In genomic region chr15:51313644-51314280, GRCh38 we compare ENCODE assay signal across 1 cellular context.
A peak's percentile ranks its signal among the peaks of the same experiment; 100 is the strongest.
TF ChIP-seq lines count a peak whose summit lies in the region.

No MANE protein-coding gene starts in this region.

TF ChIP-seq in HepG2, 621 proteins besides CTCF, POLR2A, EP300 and RAD21 (continued from another document and continues in another):
- TF ChIP-seq HNF1B (CRISPR knock-in tag; IDR thresholded peaks at IDR 0.05): peak; percentile 88; the same call in 1 of the 2 replicates
- TF ChIP-seq GATAD1 (CRISPR knock-in tag; IDR thresholded peaks at IDR 0.05): peak; percentile 42; the same call in 1 of the 2 replicates
- peak; percentile 67 for TF ChIP-seq YEATS4 (CRISPR knock-in tag; IDR thresholded peaks at IDR 0.05; ENCODE audit: borderline replicate concordance)
- no peak for TF ChIP-seq KDM5B (CRISPR knock-in tag; IDR thresholded peaks at IDR 0.05; ENCODE audit: borderline replicate concordance)
- no peak for TF ChIP-seq RFXANK (CRISPR knock-in tag; IDR thresholded peaks at IDR 0.05)
- peak; percentile 40; the same call in 1 of the 2 replicates for TF ChIP-seq RERE (CRISPR knock-in tag; IDR thresholded peaks at IDR 0.05; ENCODE audit: low read depth)
- peak; percentile 87 for TF ChIP-seq TARDBP (CRISPR knock-in tag; IDR thresholded peaks at IDR 0.05)
- no peak for TF ChIP-seq ZNF484 (CRISPR knock-in tag; IDR thresholded peaks at IDR 0.05; ENCODE audit: borderline replicate concordance, low read depth)
- TF ChIP-seq HES4 (CRISPR knock-in tag; IDR thresholded peaks at IDR 0.05; ENCODE audit: borderline replicate concordance): peak; percentile 25; the same call in 1 of the 2 replicates
- TF ChIP-seq PAXIP1 (CRISPR knock-in tag; conservative IDR thresholded peaks at IDR 0.05): peak; percentile 90
- TF ChIP-seq FOXP1 (IDR thresholded peaks at IDR 0.05): peak; percentile 57; the same call in 1 of the 2 replicates
- peak; percentile 73 for TF ChIP-seq FOXP1 (CRISPR knock-in tag; IDR thresholded peaks at IDR 0.05)
- TF ChIP-seq ATF4 (CRISPR knock-in tag; IDR thresholded peaks at IDR 0.05): peak in 1 of 2 experiments; percentile 47; a peak in 2 of 4 replicates
- 0 out of 2 replicates have a peak, but pooled peaks have one; percentile 41 for TF ChIP-seq ATF5 (CRISPR knock-in tag; IDR thresholded peaks at IDR 0.05; ENCODE audit: low read depth)
- TF ChIP-seq ZBTB14 (CRISPR knock-in tag; IDR thresholded peaks at IDR 0.05): no peak
- peak; percentile 79 for TF ChIP-seq SOX5 (CRISPR knock-in tag; IDR thresholded peaks at IDR 0.05; ENCODE audit: borderline replicate concordance)
- no peak; the same call in 1 of the 2 replicates for TF ChIP-seq MED13 (CRISPR knock-in tag; IDR thresholded peaks at IDR 0.05)
- peak; percentile 75; the same call in 1 of the 2 replicates for TF ChIP-seq MEIS2 (CRISPR knock-in tag; IDR thresholded peaks at IDR 0.05)
- TF ChIP-seq MLLT10 (CRISPR knock-in tag; IDR thresholded peaks at IDR 0.05): no peak
- TF ChIP-seq THRA (CRISPR knock-in tag; IDR thresholded peaks at IDR 0.05; ENCODE audit: borderline replicate concordance): peak; percentile 67
- TF ChIP-seq ZMYM3 (CRISPR knock-in tag; IDR thresholded peaks at IDR 0.05): peak; percentile 99
- peak; percentile 22; the same call in 1 of the 2 replicates for TF ChIP-seq ZNF772 (CRISPR knock-in tag; IDR thresholded peaks at IDR 0.05)
- TF ChIP-seq WIZ (CRISPR knock-in tag; IDR thresholded peaks at IDR 0.05): no peak
- no peak for TF ChIP-seq BRD4 (CRISPR knock-in tag; IDR thresholded peaks at IDR 0.05)
- TF ChIP-seq POGZ (CRISPR knock-in tag; IDR thresholded peaks at IDR 0.05): peak; percentile 87
- TF ChIP-seq FOXO1 (CRISPR knock-in tag; IDR thresholded peaks at IDR 0.05): peak; percentile 93
- no peak for TF ChIP-seq ZKSCAN8 (CRISPR knock-in tag; IDR thresholded peaks at IDR 0.05; ENCODE audit: borderline replicate concordance)
- TF ChIP-seq HDAC2 (CRISPR knock-in tag; IDR thresholded peaks at IDR 0.05): peak; percentile 93
- TF ChIP-seq CEBPB (IDR thresholded peaks at IDR 0.05; ENCODE audit: borderline replicate concordance, low read depth, low read length): peak; percentile 54; the same call in 1 of the 2 replicates
- peak; percentile 48; the same call in 1 of the 2 replicates for TF ChIP-seq PPARG (CRISPR knock-in tag; conservative IDR thresholded peaks at IDR 0.05)
- TF ChIP-seq ZNF629 (CRISPR knock-in tag; conservative IDR thresholded peaks at IDR 0.05): peak; percentile 39; the same call in 1 of the 2 replicates
- TF ChIP-seq ZNF430 (CRISPR knock-in tag; IDR thresholded peaks at IDR 0.05): peak; percentile 66; the same call in 1 of the 2 replicates
- peak; percentile 36; the same call in 1 of the 2 replicates for TF ChIP-seq ZNF619 (CRISPR knock-in tag; IDR thresholded peaks at IDR 0.05)
- TF ChIP-seq ZNF263 (CRISPR knock-in tag; IDR thresholded peaks at IDR 0.05): no peak
- peak; percentile 53; the same call in 1 of the 2 replicates for TF ChIP-seq HDAC1 (CRISPR knock-in tag; IDR thresholded peaks at IDR 0.05)
- no peak for TF ChIP-seq MED8 (CRISPR knock-in tag; IDR thresholded peaks at IDR 0.05; ENCODE audit: insufficient replicate concordance)
- no peak for TF ChIP-seq KLF11 (CRISPR knock-in tag; IDR thresholded peaks at IDR 0.05)
- TF ChIP-seq FOXK1 (CRISPR knock-in tag; IDR thresholded peaks at IDR 0.05; ENCODE audit: borderline replicate concordance, low read depth): peak; percentile 64; the same call in 1 of the 2 replicates
- peak; percentile 51; the same call in 1 of the 2 replicates for TF ChIP-seq HNF4G (IDR thresholded peaks at IDR 0.05; ENCODE audit: borderline replicate concordance, low read depth, low read length)
- no peak for TF ChIP-seq HNF4G (CRISPR knock-in tag; IDR thresholded peaks at IDR 0.05; ENCODE audit: borderline replicate concordance, low read depth)
- no peak for TF ChIP-seq HNRNPK (IDR thresholded peaks at IDR 0.05; ENCODE audit: low read depth, low read length, poor library complexity, severe bottlenecking)
- TF ChIP-seq RNF2 (conservative IDR thresholded peaks at IDR 0.05; ENCODE audit: low read depth): no peak
- peak; percentile 30; the same call in 1 of the 2 replicates for TF ChIP-seq GMEB1 (CRISPR knock-in tag; IDR thresholded peaks at IDR 0.05; ENCODE audit: borderline replicate concordance)
- TF ChIP-seq NFKB2 (CRISPR knock-in tag; IDR thresholded peaks at IDR 0.05; ENCODE audit: borderline replicate concordance): no peak
- peak; percentile 80 for TF ChIP-seq DPF2 (CRISPR knock-in tag; IDR thresholded peaks at IDR 0.05; ENCODE audit: borderline replicate concordance, low read depth)
- TF ChIP-seq ATF2 (CRISPR knock-in tag; IDR thresholded peaks at IDR 0.05): peak; percentile 71; the same call in 1 of the 2 replicates
- no peak for TF ChIP-seq ZNF10 (CRISPR knock-in tag; IDR thresholded peaks at IDR 0.05; ENCODE audit: borderline replicate concordance, low read depth)
- no peak for TF ChIP-seq ZSCAN21 (CRISPR knock-in tag; IDR thresholded peaks at IDR 0.05; ENCODE audit: borderline replicate concordance)
- TF ChIP-seq ADNP (CRISPR knock-in tag; IDR thresholded peaks at IDR 0.05): peak; percentile 79; the same call in 1 of the 2 replicates
